Comparison of ENCODE assay signal across 1 cellular context in genomic region chr6:138419766-138420165, GRCh38.
TF ChIP-seq lines count a peak whose summit lies in the region.

No MANE protein-coding gene starts in this region.

TF ChIP-seq in HepG2, 621 proteins besides CTCF, POLR2A, EP300 and RAD21 (continued from another document and continues in another):
- TF ChIP-seq ZNF407 (CRISPR knock-in tag; IDR thresholded peaks at IDR 0.05; ENCODE audit: not compliant biosample characterization) (no peak), KDM3A (CRISPR knock-in tag; IDR thresholded peaks at IDR 0.05; ENCODE audit: low read depth) (no peak), ETV6 (CRISPR knock-in tag; conservative IDR thresholded peaks at IDR 0.05) (no peak), ZNF83 (CRISPR knock-in tag; IDR thresholded peaks at IDR 0.05; ENCODE audit: borderline replicate concordance) (no peak), POLR2AphosphoS2 (IDR thresholded peaks at IDR 0.05; ENCODE audit: low read depth, low read length) (no peak), MED1 (CRISPR knock-in tag; IDR thresholded peaks at IDR 0.05) (0 out of 2 replicates have a peak, but pooled peaks have one; percentile 41), ZSCAN9 (CRISPR knock-in tag; IDR thresholded peaks at IDR 0.05; ENCODE audit: borderline replicate concordance) (no peak), ZNF367 (CRISPR knock-in tag; IDR thresholded peaks at IDR 0.05; ENCODE audit: borderline replicate concordance) (no peak), HDAC2 (CRISPR knock-in tag; IDR thresholded peaks at IDR 0.05) (no peak), MZF1 (CRISPR knock-in tag; IDR thresholded peaks at IDR 0.05; ENCODE audit: borderline replicate concordance) (no peak), SIN3B (IDR thresholded peaks at IDR 0.05; ENCODE audit: low read length) (no peak), ZSCAN31 (CRISPR knock-in tag; IDR thresholded peaks at IDR 0.05; ENCODE audit: low read depth) (no peak), POGZ (CRISPR knock-in tag; IDR thresholded peaks at IDR 0.05) (peak; percentile 48; the same call in 1 of the 2 replicates), ZBTB3 (CRISPR knock-in tag; IDR thresholded peaks at IDR 0.05; ENCODE audit: borderline replicate concordance, low read depth) (no peak), ZBTB8A (CRISPR knock-in tag; IDR thresholded peaks at IDR 0.05; ENCODE audit: borderline replicate concordance, low read depth) (no peak), ZNF616 (CRISPR knock-in tag; IDR thresholded peaks at IDR 0.05; ENCODE audit: low read depth) (no peak), ZKSCAN5 (CRISPR knock-in tag; IDR thresholded peaks at IDR 0.05) (no peak), ZMAT3 (CRISPR knock-in tag; conservative IDR thresholded peaks at IDR 0.05) (no peak), KAT2B (IDR thresholded peaks at IDR 0.05; ENCODE audit: borderline replicate concordance, low read depth, low read length) (no peak), TBX2 (CRISPR knock-in tag; IDR thresholded peaks at IDR 0.05; ENCODE audit: borderline replicate concordance) (no peak), EHMT2 (IDR thresholded peaks at IDR 0.05; ENCODE audit: borderline replicate concordance, low read depth, low read length) (no peak), ZNF235 (CRISPR knock-in tag; IDR thresholded peaks at IDR 0.05; ENCODE audit: borderline replicate concordance) (no peak), ZNF383 (CRISPR knock-in tag; IDR thresholded peaks at IDR 0.05; ENCODE audit: borderline replicate concordance) (no peak), ZNF678 (CRISPR knock-in tag; IDR thresholded peaks at IDR 0.05) (no peak), ZNF552 (CRISPR knock-in tag; IDR thresholded peaks at IDR 0.05; ENCODE audit: borderline replicate concordance) (no peak), TEAD2 (CRISPR knock-in tag; IDR thresholded peaks at IDR 0.05) (no peak), MIXL1 (CRISPR knock-in tag; IDR thresholded peaks at IDR 0.05) (no peak), EED (CRISPR knock-in tag; IDR thresholded peaks at IDR 0.05) (no peak), NPAS2 (CRISPR knock-in tag; IDR thresholded peaks at IDR 0.05; ENCODE audit: borderline replicate concordance) (no peak), MEF2D (CRISPR knock-in tag; IDR thresholded peaks at IDR 0.05) (no peak), ZNF230 (CRISPR knock-in tag; IDR thresholded peaks at IDR 0.05) (no peak), JUND (CRISPR knock-in tag; IDR thresholded peaks at IDR 0.05) (no peak), PHF20 (CRISPR knock-in tag; IDR thresholded peaks at IDR 0.05) (no peak), ASH2L (IDR thresholded peaks at IDR 0.05; ENCODE audit: insufficient read length, low read depth, low read length) (no peak), GABPA (IDR thresholded peaks at IDR 0.05; ENCODE audit: low read depth, low read length) (no peak), GABPA (CRISPR knock-in tag; IDR thresholded peaks at IDR 0.05; ENCODE audit: low read depth) (no peak), FOSL1 (CRISPR knock-in tag; IDR thresholded peaks at IDR 0.05; ENCODE audit: borderline replicate concordance) (no peak), MAFG (CRISPR knock-in tag; IDR thresholded peaks at IDR 0.05) (no peak)
- TF ChIP-seq, protein P1, sequence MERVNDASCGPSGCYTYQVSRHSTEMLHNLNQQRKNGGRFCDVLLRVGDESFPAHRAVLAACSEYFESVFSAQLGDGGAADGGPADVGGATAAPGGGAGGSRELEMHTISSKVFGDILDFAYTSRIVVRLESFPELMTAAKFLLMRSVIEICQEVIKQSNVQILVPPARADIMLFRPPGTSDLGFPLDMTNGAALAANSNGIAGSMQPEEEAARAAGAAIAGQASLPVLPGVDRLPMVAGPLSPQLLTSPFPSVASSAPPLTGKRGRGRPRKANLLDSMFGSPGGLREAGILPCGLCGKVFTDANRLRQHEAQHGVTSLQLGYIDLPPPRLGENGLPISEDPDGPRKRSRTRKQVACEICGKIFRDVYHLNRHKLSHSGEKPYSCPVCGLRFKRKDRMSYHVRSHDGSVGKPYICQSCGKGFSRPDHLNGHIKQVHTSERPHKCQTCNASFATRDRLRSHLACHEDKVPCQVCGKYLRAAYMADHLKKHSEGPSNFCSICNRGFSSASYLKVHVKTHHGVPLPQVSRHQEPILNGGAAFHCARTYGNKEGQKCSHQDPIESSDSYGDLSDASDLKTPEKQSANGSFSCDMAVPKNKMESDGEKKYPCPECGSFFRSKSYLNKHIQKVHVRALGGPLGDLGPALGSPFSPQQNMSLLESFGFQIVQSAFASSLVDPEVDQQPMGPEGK (CRISPR knock-in tag; IDR thresholded peaks at IDR 0.05), result no peak
- TF ChIP-seq, protein P2, sequence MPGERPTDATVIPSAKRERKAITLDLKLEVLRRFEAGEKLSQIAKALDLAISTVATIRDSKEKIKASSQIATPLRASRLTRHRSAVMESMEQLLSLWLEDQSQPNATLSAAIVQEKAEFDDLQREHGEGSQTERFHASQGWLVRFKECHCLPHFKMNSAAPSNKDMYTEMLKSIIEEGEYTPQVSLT (CRISPR knock-in tag; IDR thresholded peaks at IDR 0.05; ENCODE audit: borderline replicate concordance, low read depth), result no peak
- TF ChIP-seq, protein P3, sequence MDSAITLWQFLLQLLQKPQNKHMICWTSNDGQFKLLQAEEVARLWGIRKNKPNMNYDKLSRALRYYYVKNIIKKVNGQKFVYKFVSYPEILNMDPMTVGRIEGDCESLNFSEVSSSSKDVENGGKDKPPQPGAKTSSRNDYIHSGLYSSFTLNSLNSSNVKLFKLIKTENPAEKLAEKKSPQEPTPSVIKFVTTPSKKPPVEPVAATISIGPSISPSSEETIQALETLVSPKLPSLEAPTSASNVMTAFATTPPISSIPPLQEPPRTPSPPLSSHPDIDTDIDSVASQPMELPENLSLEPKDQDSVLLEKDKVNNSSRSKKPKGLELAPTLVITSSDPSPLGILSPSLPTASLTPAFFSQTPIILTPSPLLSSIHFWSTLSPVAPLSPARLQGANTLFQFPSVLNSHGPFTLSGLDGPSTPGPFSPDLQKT (CRISPR knock-in tag; IDR thresholded peaks at IDR 0.05; ENCODE audit: borderline replicate concordance), result no peak
- TF ChIP-seq, protein P4, sequence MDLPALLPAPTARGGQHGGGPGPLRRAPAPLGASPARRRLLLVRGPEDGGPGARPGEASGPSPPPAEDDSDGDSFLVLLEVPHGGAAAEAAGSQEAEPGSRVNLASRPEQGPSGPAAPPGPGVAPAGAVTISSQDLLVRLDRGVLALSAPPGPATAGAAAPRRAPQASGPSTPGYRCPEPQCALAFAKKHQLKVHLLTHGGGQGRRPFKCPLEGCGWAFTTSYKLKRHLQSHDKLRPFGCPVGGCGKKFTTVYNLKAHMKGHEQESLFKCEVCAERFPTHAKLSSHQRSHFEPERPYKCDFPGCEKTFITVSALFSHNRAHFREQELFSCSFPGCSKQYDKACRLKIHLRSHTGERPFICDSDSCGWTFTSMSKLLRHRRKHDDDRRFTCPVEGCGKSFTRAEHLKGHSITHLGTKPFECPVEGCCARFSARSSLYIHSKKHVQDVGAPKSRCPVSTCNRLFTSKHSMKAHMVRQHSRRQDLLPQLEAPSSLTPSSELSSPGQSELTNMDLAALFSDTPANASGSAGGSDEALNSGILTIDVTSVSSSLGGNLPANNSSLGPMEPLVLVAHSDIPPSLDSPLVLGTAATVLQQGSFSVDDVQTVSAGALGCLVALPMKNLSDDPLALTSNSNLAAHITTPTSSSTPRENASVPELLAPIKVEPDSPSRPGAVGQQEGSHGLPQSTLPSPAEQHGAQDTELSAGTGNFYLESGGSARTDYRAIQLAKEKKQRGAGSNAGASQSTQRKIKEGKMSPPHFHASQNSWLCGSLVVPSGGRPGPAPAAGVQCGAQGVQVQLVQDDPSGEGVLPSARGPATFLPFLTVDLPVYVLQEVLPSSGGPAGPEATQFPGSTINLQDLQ (CRISPR knock-in tag; IDR thresholded peaks at IDR 0.05), result no peak
- TF ChIP-seq, protein P5, sequence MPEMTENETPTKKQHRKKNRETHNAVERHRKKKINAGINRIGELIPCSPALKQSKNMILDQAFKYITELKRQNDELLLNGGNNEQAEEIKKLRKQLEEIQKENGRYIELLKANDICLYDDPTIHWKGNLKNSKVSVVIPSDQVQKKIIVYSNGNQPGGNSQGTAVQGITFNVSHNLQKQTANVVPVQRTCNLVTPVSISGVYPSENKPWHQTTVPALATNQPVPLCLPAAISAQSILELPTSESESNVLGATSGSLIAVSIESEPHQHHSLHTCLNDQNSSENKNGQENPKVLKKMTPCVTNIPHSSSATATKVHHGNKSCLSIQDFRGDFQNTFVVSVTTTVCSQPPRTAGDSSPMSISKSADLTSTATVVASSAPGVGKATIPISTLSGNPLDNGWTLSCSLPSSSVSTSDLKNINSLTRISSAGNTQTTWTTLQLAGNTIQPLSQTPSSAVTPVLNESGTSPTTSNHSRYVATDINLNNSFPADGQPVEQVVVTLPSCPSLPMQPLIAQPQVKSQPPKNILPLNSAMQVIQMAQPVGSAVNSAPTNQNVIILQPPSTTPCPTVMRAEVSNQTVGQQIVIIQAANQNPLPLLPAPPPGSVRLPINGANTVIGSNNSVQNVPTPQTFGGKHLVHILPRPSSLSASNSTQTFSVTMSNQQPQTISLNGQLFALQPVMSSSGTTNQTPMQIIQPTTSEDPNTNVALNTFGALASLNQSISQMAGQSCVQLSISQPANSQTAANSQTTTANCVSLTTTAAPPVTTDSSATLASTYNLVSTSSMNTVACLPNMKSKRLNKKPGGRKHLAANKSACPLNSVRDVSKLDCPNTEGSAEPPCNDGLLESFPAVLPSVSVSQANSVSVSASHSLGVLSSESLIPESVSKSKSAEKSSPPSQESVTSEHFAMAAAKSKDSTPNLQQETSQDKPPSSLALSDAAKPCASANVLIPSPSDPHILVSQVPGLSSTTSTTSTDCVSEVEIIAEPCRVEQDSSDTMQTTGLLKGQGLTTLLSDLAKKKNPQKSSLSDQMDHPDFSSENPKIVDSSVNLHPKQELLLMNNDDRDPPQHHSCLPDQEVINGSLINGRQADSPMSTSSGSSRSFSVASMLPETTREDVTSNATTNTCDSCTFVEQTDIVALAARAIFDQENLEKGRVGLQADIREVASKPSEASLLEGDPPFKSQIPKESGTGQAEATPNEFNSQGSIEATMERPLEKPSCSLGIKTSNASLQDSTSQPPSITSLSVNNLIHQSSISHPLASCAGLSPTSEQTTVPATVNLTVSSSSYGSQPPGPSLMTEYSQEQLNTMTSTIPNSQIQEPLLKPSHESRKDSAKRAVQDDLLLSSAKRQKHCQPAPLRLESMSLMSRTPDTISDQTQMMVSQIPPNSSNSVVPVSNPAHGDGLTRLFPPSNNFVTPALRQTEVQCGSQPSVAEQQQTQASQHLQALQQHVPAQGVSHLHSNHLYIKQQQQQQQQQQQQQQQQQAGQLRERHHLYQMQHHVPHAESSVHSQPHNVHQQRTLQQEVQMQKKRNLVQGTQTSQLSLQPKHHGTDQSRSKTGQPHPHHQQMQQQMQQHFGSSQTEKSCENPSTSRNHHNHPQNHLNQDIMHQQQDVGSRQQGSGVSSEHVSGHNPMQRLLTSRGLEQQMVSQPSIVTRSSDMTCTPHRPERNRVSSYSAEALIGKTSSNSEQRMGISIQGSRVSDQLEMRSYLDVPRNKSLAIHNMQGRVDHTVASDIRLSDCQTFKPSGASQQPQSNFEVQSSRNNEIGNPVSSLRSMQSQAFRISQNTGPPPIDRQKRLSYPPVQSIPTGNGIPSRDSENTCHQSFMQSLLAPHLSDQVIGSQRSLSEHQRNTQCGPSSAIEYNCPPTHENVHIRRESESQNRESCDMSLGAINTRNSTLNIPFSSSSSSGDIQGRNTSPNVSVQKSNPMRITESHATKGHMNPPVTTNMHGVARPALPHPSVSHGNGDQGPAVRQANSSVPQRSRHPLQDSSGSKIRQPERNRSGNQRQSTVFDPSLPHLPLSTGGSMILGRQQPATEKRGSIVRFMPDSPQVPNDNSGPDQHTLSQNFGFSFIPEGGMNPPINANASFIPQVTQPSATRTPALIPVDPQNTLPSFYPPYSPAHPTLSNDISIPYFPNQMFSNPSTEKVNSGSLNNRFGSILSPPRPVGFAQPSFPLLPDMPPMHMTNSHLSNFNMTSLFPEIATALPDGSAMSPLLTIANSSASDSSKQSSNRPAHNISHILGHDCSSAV (CRISPR knock-in tag; IDR thresholded peaks at IDR 0.05; ENCODE audit: borderline replicate concordance), result no peak
